8 cellular contexts compared by ENCODE assay signal in the genomic region with DNA sequence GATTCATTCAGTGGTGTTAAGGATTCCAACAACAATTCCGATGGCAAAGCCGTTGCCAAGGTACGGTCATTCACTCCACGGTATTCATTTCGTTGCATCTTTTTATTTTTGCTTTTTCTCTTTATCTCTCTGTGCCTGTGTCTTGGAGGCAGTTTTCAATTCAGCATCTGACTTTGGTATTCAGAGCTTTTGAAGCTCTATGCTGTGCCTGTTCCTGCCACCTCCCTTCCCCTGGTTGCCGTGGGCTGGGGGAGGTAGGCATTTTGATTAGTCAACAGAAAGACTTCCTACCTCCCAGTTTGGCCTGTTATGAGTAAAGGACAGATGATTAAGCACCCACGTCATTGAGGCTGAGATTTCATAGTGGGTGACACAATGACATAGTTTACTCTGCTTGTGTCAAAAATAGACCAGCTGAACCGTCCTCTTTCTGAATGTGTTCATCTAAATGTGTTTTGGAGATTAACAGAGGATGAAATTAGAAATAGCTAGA.
DNase-seq lines count a peak whose midpoint lies in the region; ATAC-seq and TF ChIP-seq lines count a peak whose summit lies in the region.

No MANE protein-coding gene starts in this region.

- no peak overlapping the region for H2AFZ ChIP-seq in HCT116 (ENCODE audit: low read depth, low read length, poor library complexity, severe bottlenecking)
- no peak overlapping the region for H2AFZ ChIP-seq in OCI-LY1 (ENCODE audit: low read length)

- no TSS peak for BruUV-seq in HCT116 (replicated peaks; lab: Mats Ljungman, UMichigan)

- H3K9ac ChIP-seq in HCT116 (ENCODE audit: low read length) (no peak overlapping the region), OCI-LY1 (ENCODE audit: low read length) (peak overlapping the region; percentile 87)

- DNase-seq in GM10248 (ENCODE audit: extremely low spot score) (peak; percentile 47), HCT116 (ENCODE audit: low read depth, low spot score) (peak; percentile 32), cardiac muscle cell (ENCODE audit: low read depth in 1 of 2, low spot score in 1 of 2) (peak; percentile 16 to 94), sigmoid colon (no peak), NCI-H510A treated with DMSO at 0.1 percent for 48 hours (lab: John Stamatoyannopoulos, UW) (no peak), NCI-H446 (lab: John Stamatoyannopoulos, UW) (no peak)
- DNase-seq in activated effector memory CD4-positive, alpha-beta T cell treated with anti-CD3 and anti-CD28 coated beads, Interleukin-2, amount 50 U/mL, for 16 hours = peak; percentile 92

- H4K20me1 ChIP-seq in HCT116 (ENCODE audit: insufficient read depth) (no peaks in the 10 kb centered on the region), OCI-LY1 (ENCODE audit: insufficient read depth, low read length) (no peaks in the 10 kb centered on the region)

- RAD21 ChIA-PET in HCT116 (lab: Charles Lee; ENCODE audit: low non-redundant PET in 1 of 2, low total read pairs in 2 of 2, uncharacterized antibody in 2 of 2, unreplicated experiment in 2 of 2) = no interaction called here

- no peaks in the 10 kb centered on the region for H3K9me3 ChIP-seq in HCT116 (ENCODE audit: control insufficient read depth in 1 of 2, insufficient read depth in 1 of 2, low read depth in 1 of 2, low read length in 2 of 2)
- H3K9me3 ChIP-seq in OCI-LY1 (ENCODE audit: low read length) = no peaks in the 10 kb centered on the region
- H3K9me3 ChIP-seq in cardiac muscle cell (ENCODE audit: low read depth) = no peaks in the 10 kb centered on the region
- H3K9me3 ChIP-seq in sigmoid colon = no peaks in the 10 kb centered on the region

- H3K27me3 ChIP-seq in HCT116 (ENCODE audit: insufficient read depth, low read length) (no peaks in the 10 kb centered on the region), OCI-LY1 (ENCODE audit: insufficient read depth, low read length) (no peaks in the 10 kb centered on the region), cardiac muscle cell (no peaks in the 10 kb centered on the region), sigmoid colon (no peaks in the 10 kb centered on the region)

- ATAC-seq in HCT116 = no peak

- H3K4me3 ChIP-seq in HCT116 (replicated peaks in 1 of 2; ENCODE audit: low read depth in 1 of 2, low read length in 2 of 2) = no peak overlapping the region
- H3K4me3 ChIP-seq in OCI-LY1 (ENCODE audit: low read depth, low read length, poor library complexity, severe bottlenecking) = peak overlapping the region; percentile 71
- H3K4me3 ChIP-seq in cardiac muscle cell = no peak overlapping the region
- H3K4me3 ChIP-seq in sigmoid colon = peak overlapping the region; percentile 53 to 65 (median 58)

- H3K36me3 ChIP-seq in HCT116 (ENCODE audit: control insufficient read depth in 1 of 2, insufficient read depth in 2 of 2, low read length in 2 of 2) (peaks cover 0 to 4% of the 10 kb centered on the region in 2 experiments; a peak in 2 of 4 replicates), OCI-LY1 (ENCODE audit: insufficient read depth, low read length) (peaks cover 25% of the 10 kb centered on the region), cardiac muscle cell (no peaks in the 10 kb centered on the region), sigmoid colon (peaks cover 4 to 35% (median 9%) of the 10 kb centered on the region in 4 donors)

- WGBS in sigmoid colon, 2 donors = 44 to 82% methylated on average over 8 of the region's 8 CpGs

- POLR2A ChIA-PET in GM10248 (lab: Yijun Ruan, JAX) = no interaction called here
- POLR2A ChIA-PET in HCT116 (lab: Charles Lee) = no interaction called here

- H3K4me2 ChIP-seq in HCT116 (ENCODE audit: low read length) (peak overlapping the region; percentile 22), OCI-LY1 (ENCODE audit: low read length) (peak overlapping the region; percentile 94)

- CTCF ChIA-PET in GM10248 (lab: Yijun Ruan, JAX) (interaction anchor here (1.2 to 18.5 kb wide), 6 partner anchors 13 to 193 kb away, joined by 3 to 245 read pairs (median 16); no protein-coding TSS in a partner anchor), HCT116 (lab: Charles Lee) (interaction anchor here (2.9 kb wide), 1 partner anchor 12 kb away, joined by 13 read pairs; no protein-coding TSS in a partner anchor)

- peaks cover 10% of the 10 kb centered on the region; the same call in 1 of the 2 replicates for H3F3A ChIP-seq in OCI-LY1 (ENCODE audit: insufficient read depth, low read length)

- H3K4me1 ChIP-seq in HCT116 (ENCODE audit: control insufficient read depth in 1 of 2, insufficient read depth in 2 of 2, low read length in 2 of 2) = peaks cover 0 to 18% of the 10 kb centered on the region in 2 experiments; a peak in 3 of 4 replicates
- peaks cover 100% of the 10 kb centered on the region for H3K4me1 ChIP-seq in OCI-LY1 (ENCODE audit: insufficient read depth, low read length, severe bottlenecking)
- peaks cover 51% of the 10 kb centered on the region for H3K4me1 ChIP-seq in cardiac muscle cell (ENCODE audit: low read depth)
- peaks cover 0 to 78% (median 75%) of the 10 kb centered on the region in 4 donors for H3K4me1 ChIP-seq in sigmoid colon

- no peaks in the 10 kb centered on the region for H3K79me2 ChIP-seq in HCT116 (ENCODE audit: insufficient read depth, low read length)
- peaks cover 35% of the 10 kb centered on the region for H3K79me2 ChIP-seq in OCI-LY1 (ENCODE audit: insufficient read depth, low read length)

- no peak for TF ChIP-seq POLR2A in HCT116 (IDR thresholded peaks at IDR 0.05; ENCODE audit: borderline replicate concordance, extremely low read depth, insufficient read depth, insufficient read length)
- TF ChIP-seq POLR2A in sigmoid colon (IDR thresholded peaks at IDR 0.05) = no peak

- no peak for TF ChIP-seq RAD21 in HCT116 (IDR thresholded peaks at IDR 0.05; ENCODE audit: low read depth)

- intact Hi-C loops in HCT116 (cut with micrococcal nuclease) (no loop called here), sigmoid colon (cut with DNase I) (loop anchor here (10.0 kb wide), 2 partner anchors 386 to 1236 kb away; a partner anchor contains a TSS)

- H3K9me2 ChIP-seq in HCT116 (ENCODE audit: insufficient read depth) (no peaks in the 10 kb centered on the region), OCI-LY1 (ENCODE audit: low read depth, low read length) (no peaks in the 10 kb centered on the region)

- H3K27ac ChIP-seq in HCT116 (ENCODE audit: low read depth, low read length) (no peak overlapping the region), OCI-LY1 (ENCODE audit: low read depth, low read length, poor library complexity, severe bottlenecking) (peak overlapping the region; percentile 94), cardiac muscle cell (no peak overlapping the region), sigmoid colon (peak overlapping the region; percentile 89 to 95 (median 93))

- no peak for TF ChIP-seq CTCF in GM10248 (IDR thresholded peaks at IDR 0.05; ENCODE audit: control extremely low read depth, extremely low read depth, low read depth, missing control alignments)
- TF ChIP-seq CTCF in HCT116 (IDR thresholded peaks at IDR 0.05 in 2 of 3, conservative IDR thresholded peaks at IDR 0.05 in 1 of 3; ENCODE audit: borderline replicate concordance in 1 of 3, insufficient read depth in 1 of 3, low read depth in 2 of 3, low read length in 2 of 3) = no peak
- no peak for TF ChIP-seq CTCF in OCI-LY1 (IDR thresholded peaks at IDR 0.05; ENCODE audit: low read length)
- TF ChIP-seq CTCF in cardiac muscle cell (IDR thresholded peaks at IDR 0.05; ENCODE audit: low read depth, low read length) = no peak
- no peak for TF ChIP-seq CTCF in sigmoid colon (IDR thresholded peaks at IDR 0.05)

- TF ChIP-seq EP300 in sigmoid colon (IDR thresholded peaks at IDR 0.05) = peak in 3 of 4 donors; percentile 17 to 53 (median 23)

TF ChIP-seq in HCT116, 20 proteins besides CTCF, POLR2A, EP300 and RAD21:
- TF ChIP-seq, protein P1, sequence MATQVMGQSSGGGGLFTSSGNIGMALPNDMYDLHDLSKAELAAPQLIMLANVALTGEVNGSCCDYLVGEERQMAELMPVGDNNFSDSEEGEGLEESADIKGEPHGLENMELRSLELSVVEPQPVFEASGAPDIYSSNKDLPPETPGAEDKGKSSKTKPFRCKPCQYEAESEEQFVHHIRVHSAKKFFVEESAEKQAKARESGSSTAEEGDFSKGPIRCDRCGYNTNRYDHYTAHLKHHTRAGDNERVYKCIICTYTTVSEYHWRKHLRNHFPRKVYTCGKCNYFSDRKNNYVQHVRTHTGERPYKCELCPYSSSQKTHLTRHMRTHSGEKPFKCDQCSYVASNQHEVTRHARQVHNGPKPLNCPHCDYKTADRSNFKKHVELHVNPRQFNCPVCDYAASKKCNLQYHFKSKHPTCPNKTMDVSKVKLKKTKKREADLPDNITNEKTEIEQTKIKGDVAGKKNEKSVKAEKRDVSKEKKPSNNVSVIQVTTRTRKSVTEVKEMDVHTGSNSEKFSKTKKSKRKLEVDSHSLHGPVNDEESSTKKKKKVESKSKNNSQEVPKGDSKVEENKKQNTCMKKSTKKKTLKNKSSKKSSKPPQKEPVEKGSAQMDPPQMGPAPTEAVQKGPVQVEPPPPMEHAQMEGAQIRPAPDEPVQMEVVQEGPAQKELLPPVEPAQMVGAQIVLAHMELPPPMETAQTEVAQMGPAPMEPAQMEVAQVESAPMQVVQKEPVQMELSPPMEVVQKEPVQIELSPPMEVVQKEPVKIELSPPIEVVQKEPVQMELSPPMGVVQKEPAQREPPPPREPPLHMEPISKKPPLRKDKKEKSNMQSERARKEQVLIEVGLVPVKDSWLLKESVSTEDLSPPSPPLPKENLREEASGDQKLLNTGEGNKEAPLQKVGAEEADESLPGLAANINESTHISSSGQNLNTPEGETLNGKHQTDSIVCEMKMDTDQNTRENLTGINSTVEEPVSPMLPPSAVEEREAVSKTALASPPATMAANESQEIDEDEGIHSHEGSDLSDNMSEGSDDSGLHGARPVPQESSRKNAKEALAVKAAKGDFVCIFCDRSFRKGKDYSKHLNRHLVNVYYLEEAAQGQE (IDR thresholded peaks at IDR 0.05; ENCODE audit: low read depth) = no peak
- peak; percentile 27; the same call in 1 of the 2 replicates for TF ChIP-seq JUND (IDR thresholded peaks at IDR 0.05)

Comparison
In these comparisons a context has a peak if more than half of its experiments do, and no peak if none do; other contexts are left out.
1. DNase-seq: peak in GM10248 (single experiment), HCT116 (single experiment), activated effector memory CD4-positive, alpha-beta T cell treated with anti-CD3 and anti-CD28 coated beads, Interleukin-2, amount 50 U/mL, for 16 hours (single experiment) and cardiac muscle cell (2 of 2); none in sigmoid colon (single experiment), NCI-H510A treated with DMSO at 0.1 percent for 48 hours (single experiment) and NCI-H446 (0 of 2).
2. H3K27ac ChIP-seq: peak in OCI-LY1 (single experiment) and sigmoid colon (4 of 4); none in HCT116 (single experiment) and cardiac muscle cell (single experiment).
3. H3K4me3 ChIP-seq: peak in OCI-LY1 (single experiment) and sigmoid colon (4 of 4); none in HCT116 (0 of 2) and cardiac muscle cell (single experiment).